ENCODE assay signal across 2 cellular contexts in the genomic region with DNA sequence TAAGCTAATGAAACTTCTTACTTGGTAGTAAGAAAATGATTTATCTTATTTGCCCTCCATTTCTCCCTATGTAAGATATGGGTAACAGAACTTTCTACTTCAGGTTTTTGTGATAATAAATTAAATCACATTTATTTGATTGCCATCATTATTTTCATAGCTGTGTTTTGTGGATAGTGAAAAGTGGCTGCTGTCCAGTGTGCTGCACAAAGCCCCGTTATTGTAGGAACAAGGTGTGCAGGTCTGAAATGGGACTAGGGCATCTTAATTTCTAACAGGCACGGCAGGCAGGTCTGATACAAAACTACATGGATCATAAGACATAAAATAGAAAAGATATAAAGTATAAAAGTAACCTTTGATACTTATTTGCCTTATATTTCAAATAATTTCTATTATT.
"Had no signal": no experiment of that assay in that cellular context is flagged by ENCODE, and none has a peak within 500 bp of the region (broad histone marks: within the 10 kb centered on the region; RNA-seq: fewer than 3 reads in every experiment).

No MANE protein-coding gene starts in this region.

- DNase-seq: GDM1, GF-D8 had no signal
